In the genomic region with DNA sequence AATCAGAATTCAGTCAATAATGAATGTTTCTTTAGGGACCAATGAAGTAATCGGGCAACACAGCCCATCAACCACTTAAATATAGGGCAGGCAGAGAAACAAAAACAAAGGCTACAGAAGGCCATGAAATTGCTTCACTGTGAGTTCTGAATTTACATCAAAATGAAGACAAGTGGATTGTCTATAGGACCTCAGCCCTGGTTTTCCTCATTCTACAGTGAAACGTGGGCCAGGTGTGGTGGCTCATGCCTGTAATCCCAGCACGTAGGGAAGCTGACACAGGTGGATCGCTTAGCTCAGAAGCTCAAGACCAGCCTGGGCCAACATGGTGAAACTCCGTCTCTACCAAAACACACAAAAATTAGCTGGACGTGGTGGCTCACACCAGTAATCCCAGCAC, we compare ENCODE assay signal across 17 cellular contexts.
"Had no signal": no experiment of that assay in that cellular context is flagged by ENCODE, and none has a peak within 500 bp of the region (broad histone marks: within the 10 kb centered on the region; RNA-seq: fewer than 3 reads in every experiment).

No MANE protein-coding gene starts in this region.

- H3K27ac ChIP-seq: esophagus squamous epithelium, right atrium auricular region had no signal

- H3K27me3 ChIP-seq: cardiac muscle cell, esophagus squamous epithelium, right atrium auricular region had no signal

- H3K4me3 Mint-ChIP-seq: activated CD8-positive, alpha-beta T cell treated with anti-CD3 and anti-CD28 coated beads, Interleukin-2, amount 10 ng/mL, durations not matched to agents 7 days and 5 days; memory B cell; nephron; stimulated activated memory B cell treated with anti-CD40 and anti-IgM and Interleukin-4, amounts not matched to agents 10 μg/mL and 1 μg/mL and 100 μg/mL, for 72 hours had no signal

- H3K9me3 ChIP-seq: esophagus squamous epithelium, mucosa of descending colon, right atrium auricular region had no signal

- ATAC-seq: activated CD8-positive, alpha-beta T cell treated with anti-CD3 and anti-CD28 coated beads, Interleukin-2, amount 10 ng/mL, durations not matched to agents 7 days and 5 days; stimulated activated memory B cell treated with anti-CD40 and anti-IgM and Interleukin-4, amounts not matched to agents 10 μg/mL and 1 μg/mL and 100 μg/mL, for 72 hours had no signal

- H3K4me3 ChIP-seq: cardiac muscle cell, esophagus squamous epithelium, mucosa of descending colon, right atrium auricular region had no signal

- H3K27ac Mint-ChIP-seq: activated CD8-positive, alpha-beta T cell treated with anti-CD3 and anti-CD28 coated beads, Interleukin-2, amount 10 ng/mL, durations not matched to agents 7 days and 5 days; activated T-helper 1 cell treated with anti-CD3 and anti-CD28 coated beads, Interleukin-12 subunit alpha, Interleukin-12 subunit beta, Interleukin-2, Interleukin-4 antibody, amounts not matched to agents 30 ng/mL and 10 ng/mL and 1 ng/mL, durations not matched to agents 14 hours and 24 hours and 36 hours; memory B cell; progenitor cell of endocrine pancreas; stimulated activated memory B cell treated with anti-CD40 and anti-IgM and Interleukin-4, amounts not matched to agents 10 μg/mL and 1 μg/mL and 100 μg/mL, for 72 hours had no signal

- H3K9me3 Mint-ChIP-seq: activated T-helper 1 cell treated with anti-CD3 and anti-CD28 coated beads, Interleukin-12 subunit alpha, Interleukin-12 subunit beta, Interleukin-2, Interleukin-4 antibody, amounts not matched to agents 30 ng/mL and 10 ng/mL and 1 ng/mL, durations not matched to agents 14 hours and 24 hours and 36 hours; memory B cell; nephron; stimulated activated memory B cell treated with anti-CD40 and anti-IgM and Interleukin-4, amounts not matched to agents 10 μg/mL and 1 μg/mL and 100 μg/mL, for 72 hours had no signal

- H3K27me3 Mint-ChIP-seq: memory B cell; progenitor cell of endocrine pancreas; stimulated activated memory B cell treated with anti-CD40 and anti-IgM and Interleukin-4, amounts not matched to agents 10 μg/mL and 1 μg/mL and 100 μg/mL, for 72 hours had no signal

- DNase-seq: activated CD8-positive, alpha-beta memory T cell treated with anti-CD3 and anti-CD28 coated beads, Interleukin-2, amount 50 U/mL, for 48 hours; activated CD8-positive, alpha-beta T cell treated with anti-CD3 and anti-CD28 coated beads, Interleukin-2, amount 10 ng/mL, durations not matched to agents 7 days and 5 days; activated naive CD4-positive, alpha-beta T cell; esophagus squamous epithelium; hippocampal formation; left ventricle myocardium superior; mucosa of descending colon; occipital lobe; stimulated activated CD4-positive, alpha-beta T cell treated with anti-CD3 and anti-CD28 coated beads, Interleukin-2, amount 100 ng/mL, for 48 hours had no signal

- FAIRE-seq: urothelium cell line had no signal
